8 cellular contexts compared by ENCODE assay signal in genomic region chr4:185587444-185588161, GRCh38. TPM values are rescaled to one million over a fixed set of nuclear protein-coding genes. Genes with fewer than 3 reads are reported as not detected.
DNase-seq lines count a peak whose midpoint lies in the region; ATAC-seq and TF ChIP-seq lines count a peak whose summit lies in the region.

No MANE protein-coding gene starts in this region.

- TF ChIP-seq CTCF in GM10266 (IDR thresholded peaks at IDR 0.05; ENCODE audit: control insufficient read depth, insufficient read depth, low read depth, missing control alignments) = no peak
- TF ChIP-seq CTCF in Peyer's patch (IDR thresholded peaks at IDR 0.05) = no peak
- no peak for TF ChIP-seq CTCF in nephron (IDR thresholded peaks at IDR 0.05; ENCODE audit: unreplicated experiment in 3 of 3)
- no peak for TF ChIP-seq CTCF in ascending aorta (IDR thresholded peaks at IDR 0.05)
- no peak for TF ChIP-seq CTCF in gastroesophageal sphincter (IDR thresholded peaks at IDR 0.05)

- no peak for TF ChIP-seq POLR2A in Peyer's patch (IDR thresholded peaks at IDR 0.05)
- no peak for TF ChIP-seq POLR2A in gastroesophageal sphincter (IDR thresholded peaks at IDR 0.05)

- no peaks in the 10 kb centered on the region for H3K9me3 Mint-ChIP-seq in activated naive CD8-positive, alpha-beta T cell treated with anti-CD3 and anti-CD28 coated beads for 36 hours
- H3K9me3 Mint-ChIP-seq in nephron = no peaks in the 10 kb centered on the region

- H3K4me3 ChIP-seq in Peyer's patch = peak overlapping the region in 1 of 4 donors; percentile 9
- H3K4me3 ChIP-seq in ascending aorta = peak overlapping the region in 1 of 2 donors; percentile 3
- H3K4me3 ChIP-seq in gastroesophageal sphincter = no peak overlapping the region

- H3K27ac ChIP-seq in Peyer's patch (peak overlapping the region in 1 of 4 donors; percentile 62), ascending aorta (peak overlapping the region in 1 of 2 donors; percentile 60), gastroesophageal sphincter (peak overlapping the region in 2 of 4 donors; percentile 26 to 51)

- ATAC-seq in GM21723 (IDR thresholded peaks at IDR 0.05; ENCODE audit: unreplicated experiment) = peak; percentile 99
- ATAC-seq in gastroesophageal sphincter = no peak

- H3K27me3 ChIP-seq in Peyer's patch (no peaks in the 10 kb centered on the region), ascending aorta (no peaks in the 10 kb centered on the region), gastroesophageal sphincter (no peaks in the 10 kb centered on the region)

- peaks cover 12% of the 10 kb centered on the region for H3K36me3 Mint-ChIP-seq in activated naive CD8-positive, alpha-beta T cell treated with anti-CD3 and anti-CD28 coated beads for 36 hours
- no peaks in the 10 kb centered on the region for H3K36me3 Mint-ChIP-seq in nephron (ENCODE audit: low read depth)

- peaks cover 0 to 4% (median 0%) of the 10 kb centered on the region in 4 donors for H3K4me1 ChIP-seq in Peyer's patch
- peaks cover 0 to 8% of the 10 kb centered on the region in 2 donors for H3K4me1 ChIP-seq in ascending aorta
- H3K4me1 ChIP-seq in gastroesophageal sphincter = peaks cover 7 to 27% (median 20%) of the 10 kb centered on the region in 3 donors

- 40 to 75% methylated on average over 2 to 23 of the region's 32 CpGs for WGBS in gastroesophageal sphincter (ENCODE audit: low coverage in 1 of 2), 2 donors

- no peaks in the 10 kb centered on the region for H3K36me3 ChIP-seq in Peyer's patch
- H3K36me3 ChIP-seq in ascending aorta = peaks cover 0 to 12% of the 10 kb centered on the region in 2 donors
- peaks cover 0 to 18% of the 10 kb centered on the region in 2 donors for H3K36me3 ChIP-seq in gastroesophageal sphincter

- no peak for TF ChIP-seq EP300 in gastroesophageal sphincter (IDR thresholded peaks at IDR 0.05)

- DNase-seq in GM10266 (ENCODE audit: extremely low spot score) (peak; percentile 79), Peyer's patch (peak in 2 of 3 donors; percentile 38 to 81), T1000 (lab: John Stamatoyannopoulos, UW) (no peak), ascending aorta (ENCODE audit: low spot score in 2 of 2) (no peak)
- DNase-seq in activated naive CD8-positive, alpha-beta T cell treated with anti-CD3 and anti-CD28 coated beads for 36 hours = peak; percentile 80

- H3K9me3 ChIP-seq in Peyer's patch (no peaks in the 10 kb centered on the region), ascending aorta (no peaks in the 10 kb centered on the region), gastroesophageal sphincter (no peaks in the 10 kb centered on the region)

- H3K4me3 Mint-ChIP-seq in activated naive CD8-positive, alpha-beta T cell treated with anti-CD3 and anti-CD28 coated beads for 36 hours = peak overlapping the region; percentile 65
- peak overlapping the region; percentile 41 to 68 (median 58) for H3K4me3 Mint-ChIP-seq in nephron

- intact Hi-C loops in ascending aorta (cut with DNase I) = no loop called here

- H3K27me3 Mint-ChIP-seq in activated naive CD8-positive, alpha-beta T cell treated with anti-CD3 and anti-CD28 coated beads for 36 hours = peaks cover 59% of the 10 kb centered on the region
- peaks cover 70% of the 10 kb centered on the region for H3K27me3 Mint-ChIP-seq in nephron (ENCODE audit: low read depth)

- H3K4me1 Mint-ChIP-seq in activated naive CD8-positive, alpha-beta T cell treated with anti-CD3 and anti-CD28 coated beads for 36 hours = peaks cover 13% of the 10 kb centered on the region
- peaks cover 41% of the 10 kb centered on the region for H3K4me1 Mint-ChIP-seq in nephron

- peak overlapping the region; percentile 79 for H3K27ac Mint-ChIP-seq in activated naive CD8-positive, alpha-beta T cell treated with anti-CD3 and anti-CD28 coated beads for 36 hours
- H3K27ac Mint-ChIP-seq in nephron = no peak overlapping the region

RNA-seq across cellular contexts. Expression of gene PDLIM3, which starts 52.3 kb away (rescaled TPM):
- total RNA-seq in Peyer's patch (10 to 100 TPM; 15.1 to 73.0 (median 45.2) TPM), ascending aorta (445 TPM), gastroesophageal sphincter (1,000 to 10,000 TPM; 1,505 to 2,123 (median 1,752) TPM)
- total RNA-seq in activated naive CD8-positive, alpha-beta T cell treated with anti-CD3 and anti-CD28 coated beads for 36 hours = not detected

Comparison
In these comparisons a context has a peak if more than half of its experiments do, and no peak if none do; other contexts are left out.
1. DNase-seq: peak in GM10266 (single experiment), Peyer's patch (2 of 3) and activated naive CD8-positive, alpha-beta T cell treated with anti-CD3 and anti-CD28 coated beads for 36 hours (single experiment); none in T1000 (single experiment) and ascending aorta (0 of 2).
2. RNA of gene PDLIM3, which starts 52.3 kb away (total RNA-seq): 1,505 to 2,123 TPM in gastroesophageal sphincter, 445 TPM in ascending aorta (single experiment) and 15.1 to 73.0 TPM in Peyer's patch; not detected in activated naive CD8-positive, alpha-beta T cell treated with anti-CD3 and anti-CD28 coated beads for 36 hours; every median in the first group is over 10 times any median in the second.